ENCODE assay signal across 13 cellular contexts in the genomic region with DNA sequence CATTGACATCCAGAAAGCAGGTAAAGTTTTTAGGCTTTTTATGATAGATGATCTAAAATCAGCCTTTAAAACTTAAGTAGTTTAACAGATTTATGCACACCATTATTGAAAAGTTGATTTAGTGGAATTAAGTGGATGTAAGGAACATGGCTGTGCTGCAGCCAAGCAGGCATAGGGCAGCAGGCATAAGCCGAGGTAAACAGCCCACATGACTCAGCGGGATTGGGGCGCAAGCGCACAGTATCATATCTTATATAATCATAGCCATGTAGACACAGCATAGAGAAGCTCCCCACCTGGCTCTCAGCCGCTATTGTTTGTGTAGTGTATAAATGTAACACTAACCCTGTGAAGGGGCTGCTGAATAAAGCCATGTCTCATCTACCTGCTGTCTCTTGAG.
DNase-seq lines count a peak whose midpoint lies in the region; ATAC-seq and TF ChIP-seq lines count a peak whose summit lies in the region.
"Had no signal": no experiment of that assay in that cellular context is flagged by ENCODE, and none has a peak within 500 bp of the region (broad histone marks: within the 10 kb centered on the region; RNA-seq: fewer than 3 reads in every experiment).

No MANE protein-coding gene starts in this region.

- no peaks in the 10 kb centered on the region for H3K4me1 Mint-ChIP-seq in activated CD4-positive, alpha-beta T cell treated with anti-CD3 and anti-CD28 coated beads for 36 hours
- no peaks in the 10 kb centered on the region for H3K4me1 Mint-ChIP-seq in nephron progenitor cell
- H3K4me1 Mint-ChIP-seq: activated B cell treated with CpG ODN at 0.5 μM for 24 hours; activated T-helper 17 cell treated with anti-CD3 and anti-CD28 coated beads, Interleukin-2, amount 50 U/mL, for 72 hours had no signal

- CTCF ChIA-PET in activated CD4-positive, alpha-beta T cell treated with anti-CD3 and anti-CD28 coated beads for 36 hours (lab: Charles Lee), result interaction anchor here (0.5 to 1.0 kb wide), 2 partner anchors 9 to 139 kb away, joined by 3 read pairs; no protein-coding TSS in a partner anchor

- no peak overlapping the region for H3K27ac ChIP-seq in foreskin keratinocyte
- H3K27ac ChIP-seq: parathyroid adenoma had no signal

- DNase-seq in activated CD4-positive, alpha-beta T cell treated with anti-CD3 and anti-CD28 coated beads for 36 hours, result peak; percentile 34
- DNase-seq in activated CD4-positive, alpha-beta T cell treated with anti-CD3 and anti-CD28 coated beads for 4 hours, result no peak
- peak; percentile 21 for DNase-seq in HT-29 (ENCODE audit: low spot score)
- peak; percentile 100 for DNase-seq in SHP77 treated with DMSO at 0.1 percent for 48 hours (lab: John Stamatoyannopoulos, UW)
- DNase-seq in nephron progenitor cell, result peak; percentile 15
- no peak for DNase-seq in foreskin keratinocyte
- no peak for DNase-seq in mesenteric fat pad (ENCODE audit: low spot score)
- DNase-seq in germinal center (ENCODE audit: low spot score), result no peak
- DNase-seq: activated B cell treated with CpG ODN at 0.5 μM for 24 hours, NCI-H774 had no signal

- H3K9me3 Mint-ChIP-seq in activated CD4-positive, alpha-beta T cell treated with anti-CD3 and anti-CD28 coated beads for 36 hours (ENCODE audit: low read depth), result peaks cover 24% of the 10 kb centered on the region
- H3K9me3 Mint-ChIP-seq in nephron progenitor cell, result peaks cover 46% of the 10 kb centered on the region

- no peak for ATAC-seq in activated CD4-positive, alpha-beta T cell treated with anti-CD3 and anti-CD28 coated beads for 36 hours
- ATAC-seq in foreskin keratinocyte, result no peak
- ATAC-seq: activated T-helper 17 cell treated with anti-CD3 and anti-CD28 coated beads, Interleukin-2, amount 50 U/mL, for 72 hours; SK-N-SH treated with all-trans-retinoic acid at 6 μM for 48 hours had no signal

- intact Hi-C loops in activated CD4-positive, alpha-beta T cell treated with anti-CD3 and anti-CD28 coated beads for 36 hours (cut with DNase I, micrococcal nuclease), result no loop called here

- H3K27ac Mint-ChIP-seq in activated CD4-positive, alpha-beta T cell treated with anti-CD3 and anti-CD28 coated beads for 36 hours, result no peak overlapping the region
- H3K27ac Mint-ChIP-seq in nephron progenitor cell, result no peak overlapping the region
- H3K27ac Mint-ChIP-seq: activated B cell treated with CpG ODN at 0.5 μM for 24 hours; activated T-helper 17 cell treated with anti-CD3 and anti-CD28 coated beads, Interleukin-2, amount 50 U/mL, for 72 hours had no signal

- no peaks in the 10 kb centered on the region for H3K27me3 ChIP-seq in foreskin keratinocyte

- H3K27me3 Mint-ChIP-seq in activated CD4-positive, alpha-beta T cell treated with anti-CD3 and anti-CD28 coated beads for 36 hours, result no peaks in the 10 kb centered on the region
- H3K27me3 Mint-ChIP-seq in nephron progenitor cell (ENCODE audit: low read depth, poor library complexity), result no peaks in the 10 kb centered on the region
- H3K27me3 Mint-ChIP-seq: activated B cell treated with CpG ODN at 0.5 μM for 24 hours; activated T-helper 17 cell treated with anti-CD3 and anti-CD28 coated beads, Interleukin-2, amount 50 U/mL, for 72 hours had no signal

- H3K4me3 Mint-ChIP-seq in activated CD4-positive, alpha-beta T cell treated with anti-CD3 and anti-CD28 coated beads for 36 hours, result no peak overlapping the region
- H3K4me3 Mint-ChIP-seq in nephron progenitor cell, result no peak overlapping the region
- H3K4me3 Mint-ChIP-seq: activated B cell treated with CpG ODN at 0.5 μM for 24 hours; activated T-helper 17 cell treated with anti-CD3 and anti-CD28 coated beads, Interleukin-2, amount 50 U/mL, for 72 hours had no signal

- peaks cover 31% of the 10 kb centered on the region for H3K36me3 Mint-ChIP-seq in activated CD4-positive, alpha-beta T cell treated with anti-CD3 and anti-CD28 coated beads for 36 hours (ENCODE audit: low read depth)
- peaks cover 81% of the 10 kb centered on the region for H3K36me3 Mint-ChIP-seq in nephron progenitor cell (ENCODE audit: low read depth)

- TF ChIP-seq CTCF in nephron progenitor cell (IDR thresholded peaks at IDR 0.05) (no peak), foreskin keratinocyte (conservative IDR thresholded peaks at IDR 0.05) (no peak)

- POLR2A ChIA-PET in activated CD4-positive, alpha-beta T cell treated with anti-CD3 and anti-CD28 coated beads for 36 hours (lab: Charles Lee), result no interaction called here

- H3K4me1 ChIP-seq in foreskin keratinocyte, result no peaks in the 10 kb centered on the region
- H3K4me1 ChIP-seq: parathyroid adenoma had no signal

Comparison
In these comparisons a context has a peak if more than half of its experiments do, and no peak if none do; other contexts are left out.
1. DNase-seq: peak in activated CD4-positive, alpha-beta T cell treated with anti-CD3 and anti-CD28 coated beads for 36 hours (single experiment), HT-29 (single experiment), SHP77 treated with DMSO at 0.1 percent for 48 hours (single experiment) and nephron progenitor cell (single experiment); none in activated CD4-positive, alpha-beta T cell treated with anti-CD3 and anti-CD28 coated beads for 4 hours (0 of 2), foreskin keratinocyte (0 of 2), mesenteric fat pad (single experiment) and germinal center (single experiment).